In the genomic region with DNA sequence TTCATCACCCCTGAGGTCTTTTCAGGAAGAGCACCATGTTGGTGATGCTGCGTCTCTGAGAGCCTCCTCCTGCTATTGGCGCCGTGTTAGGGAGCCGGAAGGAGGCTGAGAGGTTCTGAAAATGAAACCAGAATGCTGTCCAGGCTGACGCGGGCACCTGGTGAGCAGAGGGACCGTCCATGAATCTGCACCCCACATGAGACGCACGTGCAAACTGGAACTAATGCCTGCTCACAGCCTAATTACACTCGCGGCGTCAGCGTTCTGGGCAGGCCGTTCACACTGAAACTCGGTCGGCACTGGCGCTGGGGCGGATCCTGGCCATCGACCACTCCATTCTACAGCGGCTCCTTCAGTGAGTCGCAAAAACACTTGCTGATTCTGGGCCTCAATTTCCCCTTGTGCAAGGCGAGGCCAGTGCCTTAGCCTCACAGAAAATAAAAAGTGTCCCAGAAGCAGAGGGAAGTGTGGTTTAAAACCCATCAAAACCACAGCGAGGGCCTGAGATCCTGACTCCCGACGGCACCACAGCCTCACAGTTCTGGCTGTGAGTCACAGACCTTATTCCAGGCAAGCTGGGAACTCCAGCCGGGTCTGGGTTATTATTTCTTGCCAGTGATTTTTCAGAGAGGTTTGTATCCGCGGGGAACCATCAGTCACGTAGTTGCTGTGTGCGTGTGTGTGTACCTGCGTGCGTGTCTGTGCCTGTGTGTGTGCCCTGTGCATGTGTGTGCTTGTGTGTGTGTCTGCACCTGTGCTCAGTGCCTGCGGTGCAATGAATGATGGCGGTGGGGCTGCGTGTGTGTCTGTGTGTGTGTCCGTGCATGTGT, we compare ENCODE assay signal across 1 cellular context.
TF ChIP-seq lines count a peak whose summit lies in the region.

No MANE protein-coding gene starts in this region.

TF ChIP-seq in WTC11, 78 proteins besides CTCF, POLR2A, EP300 and RAD21 (continued from another document):
- TF ChIP-seq, protein P1, sequence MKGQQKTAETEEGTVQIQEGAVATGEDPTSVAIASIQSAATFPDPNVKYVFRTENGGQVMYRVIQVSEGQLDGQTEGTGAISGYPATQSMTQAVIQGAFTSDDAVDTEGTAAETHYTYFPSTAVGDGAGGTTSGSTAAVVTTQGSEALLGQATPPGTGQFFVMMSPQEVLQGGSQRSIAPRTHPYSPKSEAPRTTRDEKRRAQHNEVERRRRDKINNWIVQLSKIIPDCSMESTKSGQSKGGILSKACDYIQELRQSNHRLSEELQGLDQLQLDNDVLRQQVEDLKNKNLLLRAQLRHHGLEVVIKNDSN (CRISPR knock-in tag; IDR thresholded peaks at IDR 0.05) = no peak
- TF ChIP-seq FOXJ3 (CRISPR knock-in tag; IDR thresholded peaks at IDR 0.05; ENCODE audit: borderline replicate concordance) (no peak), NFATC4 (CRISPR knock-in tag; IDR thresholded peaks at IDR 0.05) (no peak), CBFB (CRISPR knock-in tag; IDR thresholded peaks at IDR 0.05; ENCODE audit: low read depth) (no peak), JUN (CRISPR knock-in tag; IDR thresholded peaks at IDR 0.05) (no peak), NR2C2 (CRISPR knock-in tag; IDR thresholded peaks at IDR 0.05) (no peak), CREB1 (CRISPR knock-in tag; IDR thresholded peaks at IDR 0.05) (no peak), ZNF671 (CRISPR knock-in tag; IDR thresholded peaks at IDR 0.05) (no peak)
- TF ChIP-seq, protein P2, sequence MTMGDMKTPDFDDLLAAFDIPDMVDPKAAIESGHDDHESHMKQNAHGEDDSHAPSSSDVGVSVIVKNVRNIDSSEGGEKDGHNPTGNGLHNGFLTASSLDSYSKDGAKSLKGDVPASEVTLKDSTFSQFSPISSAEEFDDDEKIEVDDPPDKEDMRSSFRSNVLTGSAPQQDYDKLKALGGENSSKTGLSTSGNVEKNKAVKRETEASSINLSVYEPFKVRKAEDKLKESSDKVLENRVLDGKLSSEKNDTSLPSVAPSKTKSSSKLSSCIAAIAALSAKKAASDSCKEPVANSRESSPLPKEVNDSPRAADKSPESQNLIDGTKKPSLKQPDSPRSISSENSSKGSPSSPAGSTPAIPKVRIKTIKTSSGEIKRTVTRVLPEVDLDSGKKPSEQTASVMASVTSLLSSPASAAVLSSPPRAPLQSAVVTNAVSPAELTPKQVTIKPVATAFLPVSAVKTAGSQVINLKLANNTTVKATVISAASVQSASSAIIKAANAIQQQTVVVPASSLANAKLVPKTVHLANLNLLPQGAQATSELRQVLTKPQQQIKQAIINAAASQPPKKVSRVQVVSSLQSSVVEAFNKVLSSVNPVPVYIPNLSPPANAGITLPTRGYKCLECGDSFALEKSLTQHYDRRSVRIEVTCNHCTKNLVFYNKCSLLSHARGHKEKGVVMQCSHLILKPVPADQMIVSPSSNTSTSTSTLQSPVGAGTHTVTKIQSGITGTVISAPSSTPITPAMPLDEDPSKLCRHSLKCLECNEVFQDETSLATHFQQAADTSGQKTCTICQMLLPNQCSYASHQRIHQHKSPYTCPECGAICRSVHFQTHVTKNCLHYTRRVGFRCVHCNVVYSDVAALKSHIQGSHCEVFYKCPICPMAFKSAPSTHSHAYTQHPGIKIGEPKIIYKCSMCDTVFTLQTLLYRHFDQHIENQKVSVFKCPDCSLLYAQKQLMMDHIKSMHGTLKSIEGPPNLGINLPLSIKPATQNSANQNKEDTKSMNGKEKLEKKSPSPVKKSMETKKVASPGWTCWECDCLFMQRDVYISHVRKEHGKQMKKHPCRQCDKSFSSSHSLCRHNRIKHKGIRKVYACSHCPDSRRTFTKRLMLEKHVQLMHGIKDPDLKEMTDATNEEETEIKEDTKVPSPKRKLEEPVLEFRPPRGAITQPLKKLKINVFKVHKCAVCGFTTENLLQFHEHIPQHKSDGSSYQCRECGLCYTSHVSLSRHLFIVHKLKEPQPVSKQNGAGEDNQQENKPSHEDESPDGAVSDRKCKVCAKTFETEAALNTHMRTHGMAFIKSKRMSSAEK (CRISPR knock-in tag; IDR thresholded peaks at IDR 0.05; ENCODE audit: borderline replicate concordance) = no peak
- TF ChIP-seq, protein P3, sequence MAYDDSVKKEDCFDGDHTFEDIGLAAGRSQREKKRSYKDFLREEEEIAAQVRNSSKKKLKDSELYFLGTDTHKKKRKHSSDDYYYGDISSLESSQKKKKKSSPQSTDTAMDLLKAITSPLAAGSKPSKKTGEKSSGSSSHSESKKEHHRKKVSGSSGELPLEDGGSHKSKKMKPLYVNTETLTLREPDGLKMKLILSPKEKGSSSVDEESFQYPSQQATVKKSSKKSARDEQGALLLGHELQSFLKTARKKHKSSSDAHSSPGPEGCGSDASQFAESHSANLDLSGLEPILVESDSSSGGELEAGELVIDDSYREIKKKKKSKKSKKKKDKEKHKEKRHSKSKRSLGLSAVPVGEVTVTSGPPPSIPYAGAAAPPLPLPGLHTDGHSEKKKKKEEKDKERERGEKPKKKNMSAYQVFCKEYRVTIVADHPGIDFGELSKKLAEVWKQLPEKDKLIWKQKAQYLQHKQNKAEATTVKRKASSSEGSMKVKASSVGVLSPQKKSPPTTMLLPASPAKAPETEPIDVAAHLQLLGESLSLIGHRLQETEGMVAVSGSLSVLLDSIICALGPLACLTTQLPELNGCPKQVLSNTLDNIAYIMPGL (CRISPR knock-in tag; IDR thresholded peaks at IDR 0.05) = no peak
